In genomic region chr5:180353963-180354574, GRCh38 we compare ENCODE assay signal across 8 cellular contexts. TPM values are rescaled to one million over a fixed set of nuclear protein-coding genes. Genes with fewer than 3 reads are reported as not detected.
DNase-seq lines count a peak whose midpoint lies in the region; ATAC-seq and TF ChIP-seq lines count a peak whose summit lies in the region.

No MANE protein-coding gene starts in this region.

- H3K4me3 ChIP-seq in HFF-Myc (replicated peaks; ENCODE audit: low read depth, low read length) = peak overlapping the region; percentile 53
- H3K4me3 ChIP-seq in iPS-18a (ENCODE audit: low read length) = peak overlapping the region; percentile 87
- peak overlapping the region; percentile 46 to 55 (median 49) for H3K4me3 ChIP-seq in skin epidermis

- TF ChIP-seq CTCF in HFF-Myc (IDR thresholded peaks at IDR 0.05; ENCODE audit: low read depth, low read length, missing control alignments) = no peak

- peak overlapping the region; percentile 64 for H3K4me3 Mint-ChIP-seq in activated naive CD8-positive, alpha-beta T cell treated with anti-CD3 and anti-CD28 coated beads for 36 hours

- peaks cover 11% of the 10 kb centered on the region for H3K36me3 ChIP-seq in iPS-18a (ENCODE audit: control insufficient read depth, low read depth, low read length)

- no peaks in the 10 kb centered on the region for H3K9me3 Mint-ChIP-seq in activated naive CD8-positive, alpha-beta T cell treated with anti-CD3 and anti-CD28 coated beads for 36 hours

- H3K27me3 Mint-ChIP-seq in activated naive CD8-positive, alpha-beta T cell treated with anti-CD3 and anti-CD28 coated beads for 36 hours = peaks cover 55% of the 10 kb centered on the region

- peaks cover 17% of the 10 kb centered on the region for H3K27me3 ChIP-seq in iPS-18a (ENCODE audit: control insufficient read depth, insufficient read depth, low read length)

- peak overlapping the region; percentile 39 for H3K9ac ChIP-seq in iPS-18a (ENCODE audit: low read length)

- peaks cover 2% of the 10 kb centered on the region for H3K4me1 Mint-ChIP-seq in activated naive CD8-positive, alpha-beta T cell treated with anti-CD3 and anti-CD28 coated beads for 36 hours

- no peak for ATAC-seq in GM18861 (IDR thresholded peaks at IDR 0.05; ENCODE audit: unreplicated experiment)
- no peak for ATAC-seq in HG02763 (IDR thresholded peaks at IDR 0.05; ENCODE audit: unreplicated experiment)

- H3K27ac ChIP-seq in iPS-18a (ENCODE audit: low read length) = no peak overlapping the region
- H3K27ac ChIP-seq in skin epidermis = peak overlapping the region in 8 of 21 experiments; percentile 18 to 84 (median 51)

- peaks cover 32% of the 10 kb centered on the region for H3K4me1 ChIP-seq in iPS-18a (ENCODE audit: control insufficient read depth, low read depth, low read length)

- H3K27ac Mint-ChIP-seq in activated naive CD8-positive, alpha-beta T cell treated with anti-CD3 and anti-CD28 coated beads for 36 hours = no peak overlapping the region

- DNase-seq in HFF-Myc (ENCODE audit: extremely low read depth, low read depth) (no peak), NCI-H345 treated with DMSO at 0.1 percent for 48 hours (lab: John Stamatoyannopoulos, UW; ENCODE audit: unreplicated experiment) (no peak)
- no peak for DNase-seq in activated naive CD8-positive, alpha-beta T cell treated with anti-CD3 and anti-CD28 coated beads for 36 hours
- no peak for DNase-seq in NK-92 treated with Interleukin-12 subunit alpha and Interleukin-12 subunit beta, amount 100 ng/mL, for 24 hours (lab: John Stamatoyannopoulos, UW)

- H3K36me3 Mint-ChIP-seq in activated naive CD8-positive, alpha-beta T cell treated with anti-CD3 and anti-CD28 coated beads for 36 hours = no peaks in the 10 kb centered on the region

- H3K9me3 ChIP-seq in iPS-18a (ENCODE audit: control insufficient read depth, low read depth, low read length) = no peaks in the 10 kb centered on the region

RNA-seq across cellular contexts. Expression of gene GFPT2, which starts 0.9 kb away (rescaled TPM):
- total RNA-seq in activated naive CD8-positive, alpha-beta T cell treated with anti-CD3 and anti-CD28 coated beads for 36 hours = under 1 TPM; 0.10 to 0.18 TPM
